In genomic region chr14:24436355-24437019, GRCh38 we compare ENCODE assay signal across 8 cellular contexts. TPM values are rescaled to one million over a fixed set of nuclear protein-coding genes. Genes with fewer than 3 reads are reported as not detected.
A peak's percentile ranks its signal among the peaks of the same experiment; 100 is the strongest.
DNase-seq lines count a peak whose midpoint lies in the region; ATAC-seq and TF ChIP-seq lines count a peak whose summit lies in the region.

No MANE protein-coding gene starts in this region.

- DNase-seq in activated CD4-positive, alpha-beta T cell treated with anti-CD3 and anti-CD28 coated beads, Interleukin-2, amount 10 ng/mL, durations not matched to agents 24 days and 14 days = peak; percentile 83
- no peak for DNase-seq in activated CD4-positive, alpha-beta T cell treated with anti-CD3 and anti-CD28 coated beads, Interleukin-2, amount 50 U/mL, for 48 hours
- DNase-seq in NCI-H774 (lab: John Stamatoyannopoulos, UW) (peak; percentile 50), glomerular visceral epithelial cell (ENCODE audit: extremely low spot score) (peak; percentile 72), progenitor cell of endocrine pancreas (ENCODE audit: low spot score, unreplicated experiment) (no peak)
- no peak for DNase-seq in activated naive CD8-positive, alpha-beta T cell treated with anti-CD3 and anti-CD28 coated beads, Interleukin-2, amount 10 ng/mL, durations not matched to agents 7 days and 5 days

- ATAC-seq in HG03442 (IDR thresholded peaks at IDR 0.05; ENCODE audit: unreplicated experiment) (peak; percentile 48), GM21423 (IDR thresholded peaks at IDR 0.05; ENCODE audit: unreplicated experiment) (no peak)
- ATAC-seq in activated naive CD8-positive, alpha-beta T cell treated with anti-CD3 and anti-CD28 coated beads, Interleukin-2, amount 10 ng/mL, durations not matched to agents 7 days and 5 days (ENCODE audit: low read depth) = peak; percentile 24

- peaks cover 72% of the 10 kb centered on the region for H3K36me3 Mint-ChIP-seq in activated CD4-positive, alpha-beta T cell treated with anti-CD3 and anti-CD28 coated beads, Interleukin-2, amount 10 ng/mL, durations not matched to agents 24 days and 14 days (ENCODE audit: low read depth)
- peaks cover 36% of the 10 kb centered on the region for H3K36me3 Mint-ChIP-seq in activated naive CD8-positive, alpha-beta T cell treated with anti-CD3 and anti-CD28 coated beads, Interleukin-2, amount 10 ng/mL, durations not matched to agents 7 days and 5 days
- H3K36me3 Mint-ChIP-seq in progenitor cell of endocrine pancreas (ENCODE audit: insufficient read depth) = peaks cover 20% of the 10 kb centered on the region

- intact Hi-C loops in activated CD4-positive, alpha-beta T cell treated with anti-CD3 and anti-CD28 coated beads, Interleukin-2, amount 10 ng/mL, durations not matched to agents 24 days and 14 days (cut with micrococcal nuclease) = loop anchor here (1.0 to 10.0 kb wide), 2 partner anchors 103 to 322 kb away; partner anchors contain the start of genes DCAF11 and NRL

- H3K4me1 Mint-ChIP-seq in activated CD4-positive, alpha-beta T cell treated with anti-CD3 and anti-CD28 coated beads, Interleukin-2, amount 10 ng/mL, durations not matched to agents 24 days and 14 days = peaks cover 62% of the 10 kb centered on the region
- peaks cover 38% of the 10 kb centered on the region for H3K4me1 Mint-ChIP-seq in activated naive CD8-positive, alpha-beta T cell treated with anti-CD3 and anti-CD28 coated beads, Interleukin-2, amount 10 ng/mL, durations not matched to agents 7 days and 5 days
- H3K4me1 Mint-ChIP-seq in progenitor cell of endocrine pancreas (ENCODE audit: low read depth) = peaks cover 20% of the 10 kb centered on the region

- no peaks in the 10 kb centered on the region for H3K9me3 Mint-ChIP-seq in activated CD4-positive, alpha-beta T cell treated with anti-CD3 and anti-CD28 coated beads, Interleukin-2, amount 10 ng/mL, durations not matched to agents 24 days and 14 days
- H3K9me3 Mint-ChIP-seq in activated naive CD8-positive, alpha-beta T cell treated with anti-CD3 and anti-CD28 coated beads, Interleukin-2, amount 10 ng/mL, durations not matched to agents 7 days and 5 days = no peaks in the 10 kb centered on the region
- H3K9me3 Mint-ChIP-seq in progenitor cell of endocrine pancreas (ENCODE audit: low read depth) = no peaks in the 10 kb centered on the region

- peak; percentile 72 for TF ChIP-seq CTCF in progenitor cell of endocrine pancreas (IDR thresholded peaks at IDR 0.05; ENCODE audit: unreplicated experiment)

- POLR2A ChIA-PET in activated naive CD8-positive, alpha-beta T cell treated with anti-CD3 and anti-CD28 coated beads, Interleukin-2, amount 10 ng/mL, durations not matched to agents 7 days and 5 days (lab: Charles Lee) = interaction anchor here (0.6 to 3.7 kb wide), 7 partner anchors 96 to 301 kb away, joined by 3 to 31 read pairs (median 7); partner anchors contain the start of genes PSME1, RIPK3 and TINF2

- peak overlapping the region; percentile 77 for H3K27ac Mint-ChIP-seq in activated CD4-positive, alpha-beta T cell treated with anti-CD3 and anti-CD28 coated beads, Interleukin-2, amount 10 ng/mL, durations not matched to agents 24 days and 14 days
- H3K27ac Mint-ChIP-seq in activated naive CD8-positive, alpha-beta T cell treated with anti-CD3 and anti-CD28 coated beads, Interleukin-2, amount 10 ng/mL, durations not matched to agents 7 days and 5 days = peak overlapping the region; percentile 89
- no peak overlapping the region for H3K27ac Mint-ChIP-seq in progenitor cell of endocrine pancreas

- H3K4me3 Mint-ChIP-seq in activated CD4-positive, alpha-beta T cell treated with anti-CD3 and anti-CD28 coated beads, Interleukin-2, amount 10 ng/mL, durations not matched to agents 24 days and 14 days = peak overlapping the region; percentile 58
- H3K4me3 Mint-ChIP-seq in activated naive CD8-positive, alpha-beta T cell treated with anti-CD3 and anti-CD28 coated beads, Interleukin-2, amount 10 ng/mL, durations not matched to agents 7 days and 5 days = peak overlapping the region; percentile 75
- no peak overlapping the region for H3K4me3 Mint-ChIP-seq in progenitor cell of endocrine pancreas (ENCODE audit: low read depth)

- H3K27me3 Mint-ChIP-seq in activated CD4-positive, alpha-beta T cell treated with anti-CD3 and anti-CD28 coated beads, Interleukin-2, amount 10 ng/mL, durations not matched to agents 24 days and 14 days = no peaks in the 10 kb centered on the region
- H3K27me3 Mint-ChIP-seq in activated naive CD8-positive, alpha-beta T cell treated with anti-CD3 and anti-CD28 coated beads, Interleukin-2, amount 10 ng/mL, durations not matched to agents 7 days and 5 days = no peaks in the 10 kb centered on the region
- no peaks in the 10 kb centered on the region for H3K27me3 Mint-ChIP-seq in progenitor cell of endocrine pancreas

RNA-seq across cellular contexts. Expression of gene SDR39U1, which starts 6.1 kb away (rescaled TPM):
- 40.8 and 49.7 TPM in 2 replicates for total RNA-seq in activated CD4-positive, alpha-beta T cell treated with anti-CD3 and anti-CD28 coated beads, Interleukin-2, amount 10 ng/mL, durations not matched to agents 24 days and 14 days
- total RNA-seq in activated naive CD8-positive, alpha-beta T cell treated with anti-CD3 and anti-CD28 coated beads, Interleukin-2, amount 10 ng/mL, durations not matched to agents 7 days and 5 days = 10 to 100 TPM; 75.7 to 79.5 TPM
- total RNA-seq in progenitor cell of endocrine pancreas = 68.1 and 68.2 TPM in 2 replicates

RNA-seq across cellular contexts. Expression of gene KHNYN, which starts 6.7 kb away (rescaled TPM):
- 63.0 and 65.4 TPM in 2 replicates for total RNA-seq in activated CD4-positive, alpha-beta T cell treated with anti-CD3 and anti-CD28 coated beads, Interleukin-2, amount 10 ng/mL, durations not matched to agents 24 days and 14 days
- 100 to 1,000 TPM; 104 to 105 TPM for total RNA-seq in activated naive CD8-positive, alpha-beta T cell treated with anti-CD3 and anti-CD28 coated beads, Interleukin-2, amount 10 ng/mL, durations not matched to agents 7 days and 5 days
- 74.3 and 77.4 TPM in 2 replicates for total RNA-seq in progenitor cell of endocrine pancreas

RNA-seq across cellular contexts. Expression of gene CBLN3, which starts 7.0 kb away (rescaled TPM):
- 4.5 and 7.4 TPM in 2 replicates for total RNA-seq in activated CD4-positive, alpha-beta T cell treated with anti-CD3 and anti-CD28 coated beads, Interleukin-2, amount 10 ng/mL, durations not matched to agents 24 days and 14 days
- total RNA-seq in activated naive CD8-positive, alpha-beta T cell treated with anti-CD3 and anti-CD28 coated beads, Interleukin-2, amount 10 ng/mL, durations not matched to agents 7 days and 5 days = 1 to 10 TPM; 3.2 to 3.8 TPM
- total RNA-seq in progenitor cell of endocrine pancreas = 1.5 and 1.9 TPM in 2 replicates

RNA-seq across cellular contexts. Expression of gene NYNRIN, which starts 37.7 kb away (rescaled TPM):
- not detected in 2 replicates for total RNA-seq in activated CD4-positive, alpha-beta T cell treated with anti-CD3 and anti-CD28 coated beads, Interleukin-2, amount 10 ng/mL, durations not matched to agents 24 days and 14 days
- total RNA-seq in activated naive CD8-positive, alpha-beta T cell treated with anti-CD3 and anti-CD28 coated beads, Interleukin-2, amount 10 ng/mL, durations not matched to agents 7 days and 5 days = under 1 TPM; 0.34 to 0.42 TPM
- total RNA-seq in progenitor cell of endocrine pancreas = 38.3 and 40.0 TPM in 2 replicates

Comparison
In these comparisons a context has a peak if more than half of its experiments do, and no peak if none do; other contexts are left out.
1. DNase-seq: peak in activated CD4-positive, alpha-beta T cell treated with anti-CD3 and anti-CD28 coated beads, Interleukin-2, amount 10 ng/mL, durations not matched to agents 24 days and 14 days (single experiment), NCI-H774 (single experiment) and glomerular visceral epithelial cell (single experiment); none in activated CD4-positive, alpha-beta T cell treated with anti-CD3 and anti-CD28 coated beads, Interleukin-2, amount 50 U/mL, for 48 hours (0 of 2), activated naive CD8-positive, alpha-beta T cell treated with anti-CD3 and anti-CD28 coated beads, Interleukin-2, amount 10 ng/mL, durations not matched to agents 7 days and 5 days (single experiment) and progenitor cell of endocrine pancreas (single experiment).